8 cellular contexts compared by ENCODE assay signal in genomic region chr18:36829362-36830140, GRCh38. TPM values are rescaled to one million over a fixed set of nuclear protein-coding genes. Genes with fewer than 3 reads are reported as not detected.
DNase-seq lines count a peak whose midpoint lies in the region; TF ChIP-seq lines count a peak whose summit lies in the region.

No MANE protein-coding gene starts in this region.

- H3K27ac Mint-ChIP-seq in CD4-positive, alpha-beta memory T cell = peak overlapping the region; percentile 58 to 94 (median 86)
- H3K27ac Mint-ChIP-seq in activated CD4-positive, alpha-beta memory T cell treated with anti-CD3 and anti-CD28 coated beads for 36 hours = peak overlapping the region; percentile 25

- H3K27me3 Mint-ChIP-seq in CD4-positive, alpha-beta memory T cell = no peaks in the 10 kb centered on the region
- H3K27me3 Mint-ChIP-seq in activated CD4-positive, alpha-beta memory T cell treated with anti-CD3 and anti-CD28 coated beads for 36 hours = no peaks in the 10 kb centered on the region

- H3K9me3 ChIP-seq in CD4-positive, alpha-beta memory T cell (ENCODE audit: control insufficient read depth in 1 of 2, low read length in 2 of 2) = no peaks in the 10 kb centered on the region
- H3K9me3 ChIP-seq in HUES48 (ENCODE audit: control insufficient read depth, insufficient read depth, low read length) (no peaks in the 10 kb centered on the region), prostate gland (no peaks in the 10 kb centered on the region)

- peak in 1 of 5 donors; percentile 9 for DNase-seq in CD4-positive, alpha-beta memory T cell
- DNase-seq in activated CD4-positive, alpha-beta memory T cell treated with anti-CD3 and anti-CD28 coated beads for 36 hours = no peak
- DNase-seq in glomerular visceral epithelial cell (ENCODE audit: extremely low spot score) (peak; percentile 9), prostate gland (ENCODE audit: low spot score) (no peak), NCI-H128 (lab: John Stamatoyannopoulos, UW; ENCODE audit: unreplicated experiment) (no peak), SK-N-DZ (ENCODE audit: low spot score) (no peak)
- DNase-seq in activated CD4-positive, alpha-beta T cell treated with anti-CD3 and anti-CD28 coated beads for 4 hours = no peak

- peak overlapping the region; percentile 82 for H3K27ac ChIP-seq in CD4-positive, alpha-beta memory T cell (ENCODE audit: low read depth, low read length)
- H3K27ac ChIP-seq in HUES48 (ENCODE audit: low read depth, low read length) (peak overlapping the region; percentile 77), prostate gland (peak overlapping the region; percentile 76 to 81)

- peaks cover 18 to 50% (median 36%) of the 10 kb centered on the region in 4 donors for H3K4me1 Mint-ChIP-seq in CD4-positive, alpha-beta memory T cell
- peaks cover 38% of the 10 kb centered on the region for H3K4me1 Mint-ChIP-seq in activated CD4-positive, alpha-beta memory T cell treated with anti-CD3 and anti-CD28 coated beads for 36 hours (ENCODE audit: low read depth)

- peak overlapping the region; percentile 78 for H3K9ac ChIP-seq in HUES48 (ENCODE audit: low read depth, low read length)

- WGBS in prostate gland = 9% methylated on average over 16 of the region's 17 CpGs

- CTCF ChIA-PET in CD4-positive, alpha-beta memory T cell (lab: Charles Lee; ENCODE audit: partially characterized antibody) = interaction anchor here (0.7 to 4.4 kb wide), 8 partner anchors 11 to 1802 kb away, joined by 3 to 22 read pairs (median 4); no protein-coding TSS in a partner anchor
- CTCF ChIA-PET in activated CD4-positive, alpha-beta memory T cell treated with anti-CD3 and anti-CD28 coated beads for 36 hours (lab: Charles Lee) = interaction anchor here (0.8 to 2.5 kb wide), 9 partner anchors 10 to 142 kb away, joined by 3 to 9 read pairs (median 4); no protein-coding TSS in a partner anchor

- H3K27me3 ChIP-seq in CD4-positive, alpha-beta memory T cell (ENCODE audit: insufficient read depth, low read length) = no peaks in the 10 kb centered on the region
- H3K27me3 ChIP-seq in HUES48 (ENCODE audit: control insufficient read depth, insufficient read depth, low read length) = no peaks in the 10 kb centered on the region
- no peaks in the 10 kb centered on the region for H3K27me3 ChIP-seq in prostate gland (replicated peaks; ENCODE audit: insufficient read depth)

- TF ChIP-seq CTCF in prostate gland (IDR thresholded peaks at IDR 0.05) = no peak

- no peaks in the 10 kb centered on the region for H3K9me3 Mint-ChIP-seq in CD4-positive, alpha-beta memory T cell
- no peaks in the 10 kb centered on the region for H3K9me3 Mint-ChIP-seq in activated CD4-positive, alpha-beta memory T cell treated with anti-CD3 and anti-CD28 coated beads for 36 hours

- H3K4me3 ChIP-seq in CD4-positive, alpha-beta memory T cell (ENCODE audit: low read length in 2 of 2) = peak overlapping the region; percentile 94 to 99
- H3K4me3 ChIP-seq in HUES48 (ENCODE audit: low read depth, low read length) (peak overlapping the region; percentile 90), prostate gland (peak overlapping the region; percentile 71 to 83)

- POLR2A ChIA-PET in CD4-positive, alpha-beta memory T cell (lab: Charles Lee; ENCODE audit: partially characterized antibody) = interaction anchor here (0.9 to 1.8 kb wide), 8 partner anchors 10 to 1540 kb away, joined by 3 to 12 read pairs (median 4); partner anchors contain the start of genes RMP24, SLC39A6 and ZSCAN30
- POLR2A ChIA-PET in activated CD4-positive, alpha-beta memory T cell treated with anti-CD3 and anti-CD28 coated beads for 36 hours (lab: Charles Lee) = interaction anchor here (1.0 to 1.3 kb wide), 2 partner anchors 9 to 701 kb away, joined by 3 read pairs; partner anchors contain the start of gene SLC39A6

- peaks cover 26% of the 10 kb centered on the region for H3K4me1 ChIP-seq in CD4-positive, alpha-beta memory T cell (ENCODE audit: insufficient read depth, low read length)
- H3K4me1 ChIP-seq in HUES48 (ENCODE audit: control insufficient read depth, insufficient read depth, low read length) = peaks cover 15% of the 10 kb centered on the region
- H3K4me1 ChIP-seq in prostate gland (replicated peaks) = no peaks in the 10 kb centered on the region

- H3K4me3 Mint-ChIP-seq in CD4-positive, alpha-beta memory T cell = peak overlapping the region; percentile 84 to 97 (median 88)
- peak overlapping the region; percentile 98 for H3K4me3 Mint-ChIP-seq in activated CD4-positive, alpha-beta memory T cell treated with anti-CD3 and anti-CD28 coated beads for 36 hours

- no peak for TF ChIP-seq POLR2A in prostate gland (IDR thresholded peaks at IDR 0.05)

- no peaks in the 10 kb centered on the region for H3K36me3 ChIP-seq in CD4-positive, alpha-beta memory T cell (ENCODE audit: insufficient read depth, low read length)
- H3K36me3 ChIP-seq in HUES48 (ENCODE audit: control insufficient read depth, insufficient read depth, low read length) = peaks cover 6% of the 10 kb centered on the region; the same call in 1 of the 2 replicates
- H3K36me3 ChIP-seq in prostate gland = no peaks in the 10 kb centered on the region

- intact Hi-C loops in CD4-positive, alpha-beta memory T cell (cut with micrococcal nuclease) = loop anchor here (1.0 to 5.0 kb wide), 3 partner anchors 17 to 762 kb away; partner anchors contain the start of genes ELP2, RPRD1A and SLC39A6
- intact Hi-C loops in activated CD4-positive, alpha-beta memory T cell treated with anti-CD3 and anti-CD28 coated beads for 36 hours (cut with micrococcal nuclease) = loop anchor here (10.0 kb wide), 1 partner anchor 1335 kb away; the partner anchor contains the start of gene INO80C
- intact Hi-C loops in prostate gland (cut with DNase I) = no loop called here

- H3K36me3 Mint-ChIP-seq in CD4-positive, alpha-beta memory T cell = peaks cover 0 to 13% of the 10 kb centered on the region in 2 donors
- peaks cover 7% of the 10 kb centered on the region for H3K36me3 Mint-ChIP-seq in activated CD4-positive, alpha-beta memory T cell treated with anti-CD3 and anti-CD28 coated beads for 36 hours

RNA-seq across cellular contexts. Expression of gene KIAA1328, which starts 0.6 kb away (rescaled TPM):
- total RNA-seq in CD4-positive, alpha-beta memory T cell = 10 to 100 TPM; 12.3 to 15.7 TPM
- polyA plus RNA-seq in CD4-positive, alpha-beta memory T cell = 10 to 100 TPM in 1 of 2 donors, 1 to 10 TPM in 1; 6.9 to 13.4 TPM
- total RNA-seq in activated CD4-positive, alpha-beta memory T cell treated with anti-CD3 and anti-CD28 coated beads for 36 hours = 1 to 10 TPM; 7.3 to 7.8 TPM
- 10 to 100 TPM in 1 of 2 donors, 1 to 10 TPM in 1; 8.7 to 13.7 TPM for total RNA-seq in prostate gland
- polyA plus RNA-seq in SK-N-DZ (2014; cell fraction: cytosol; rRNA removed) = 6.3 and 7.4 TPM in 2 replicates
- polyA plus RNA-seq in SK-N-DZ (2014; cell fraction: nucleus; rRNA removed) = 15.8 and 16.6 TPM in 2 replicates

RNA-seq across cellular contexts. Expression of gene TPGS2, which starts 0.7 kb away (rescaled TPM):
- 10 to 100 TPM; 51.6 to 54.7 TPM for total RNA-seq in CD4-positive, alpha-beta memory T cell
- 10 to 100 TPM; 69.5 to 75.3 TPM for polyA plus RNA-seq in CD4-positive, alpha-beta memory T cell
- total RNA-seq in activated CD4-positive, alpha-beta memory T cell treated with anti-CD3 and anti-CD28 coated beads for 36 hours = 10 to 100 TPM; 77.9 to 83.0 TPM
- 100 to 1,000 TPM; 128 to 157 TPM for total RNA-seq in prostate gland
- 323 and 417 TPM in 2 replicates for polyA plus RNA-seq in SK-N-DZ (2014; cell fraction: cytosol; rRNA removed)
- polyA plus RNA-seq in SK-N-DZ (2014; cell fraction: nucleus; rRNA removed) = 235 and 238 TPM in 2 replicates
